In the genomic region with DNA sequence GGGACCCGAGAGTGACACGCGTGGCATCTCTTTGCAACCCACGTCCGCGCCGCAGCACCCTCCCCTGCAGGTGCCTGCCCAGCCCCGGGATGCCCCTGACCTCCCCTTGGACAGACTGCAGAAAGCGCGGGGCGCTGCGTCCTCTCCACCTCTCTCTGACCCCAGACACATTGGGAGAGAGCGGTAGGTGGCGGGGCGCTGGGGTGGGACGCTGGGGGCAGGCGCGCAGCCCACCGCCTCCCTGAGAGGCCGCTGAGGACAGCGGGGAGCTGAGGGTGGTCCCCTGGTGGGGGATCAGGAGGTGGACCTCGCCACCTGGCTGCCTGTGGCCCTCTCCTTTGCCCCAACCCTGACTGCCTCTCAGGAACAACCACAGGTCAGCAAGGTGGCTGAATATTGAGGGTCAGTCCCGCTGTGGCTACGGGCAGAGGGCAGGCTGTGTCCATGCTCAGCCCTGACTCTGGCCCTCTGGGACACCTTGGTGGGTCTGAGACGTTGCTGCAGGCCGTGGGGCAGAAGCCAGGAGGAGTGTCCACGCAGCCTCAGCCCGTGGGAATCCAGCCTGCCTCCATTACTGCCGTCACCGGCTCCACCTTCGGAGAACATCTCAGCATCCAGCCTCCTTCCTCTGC, we compare ENCODE assay signal across 6 cellular contexts. TPM values are rescaled to one million over a fixed set of nuclear protein-coding genes. Genes with fewer than 3 reads are reported as not detected.
A peak's percentile ranks its signal among the peaks of the same experiment; 100 is the strongest.
DNase-seq lines count a peak whose midpoint lies in the region; TF ChIP-seq lines count a peak whose summit lies in the region.

No MANE protein-coding gene starts in this region.

- H3K27ac Mint-ChIP-seq in activated naive CD4-positive, alpha-beta T cell treated with anti-CD3 and anti-CD28 coated beads, Interleukin-2, amount 50 U/mL, for 24 hours, result no peak overlapping the region

- H3K9me3 Mint-ChIP-seq in activated naive CD4-positive, alpha-beta T cell treated with anti-CD3 and anti-CD28 coated beads, Interleukin-2, amount 50 U/mL, for 24 hours, result no peaks in the 10 kb centered on the region

- no peak for DNase-seq in activated naive CD4-positive, alpha-beta T cell treated with anti-CD3 and anti-CD28 coated beads, Interleukin-2, amount 50 U/mL, for 16 hours
- DNase-seq in cardiac muscle cell (ENCODE audit: low read depth in 1 of 2, low spot score in 1 of 2) (no peak), tibial artery (no peak), H4 (ENCODE audit: low spot score) (no peak), dedifferentiated amniotic fluid mesenchymal stem cell (ENCODE audit: extremely low spot score) (no peak)

- H3K36me3 ChIP-seq in cardiac muscle cell, result no peaks in the 10 kb centered on the region
- H3K36me3 ChIP-seq in tibial artery, result no peaks in the 10 kb centered on the region

- H3K27me3 ChIP-seq in cardiac muscle cell (no peaks in the 10 kb centered on the region), tibial artery (no peaks in the 10 kb centered on the region)

- no peaks in the 10 kb centered on the region for H3K27me3 Mint-ChIP-seq in activated naive CD4-positive, alpha-beta T cell treated with anti-CD3 and anti-CD28 coated beads, Interleukin-2, amount 50 U/mL, for 24 hours

- H3K4me3 Mint-ChIP-seq in activated naive CD4-positive, alpha-beta T cell treated with anti-CD3 and anti-CD28 coated beads, Interleukin-2, amount 50 U/mL, for 24 hours, result peak overlapping the region; percentile 73

- H3K4me3 ChIP-seq in cardiac muscle cell (peak overlapping the region; percentile 77), tibial artery (peak overlapping the region; percentile 80 to 86)

- H3K4me1 ChIP-seq in cardiac muscle cell (ENCODE audit: low read depth) (peaks cover 19% of the 10 kb centered on the region), tibial artery (peaks cover 4 to 49% (median 41%) of the 10 kb centered on the region in 4 donors)

- no peak for TF ChIP-seq CTCF in cardiac muscle cell (IDR thresholded peaks at IDR 0.05; ENCODE audit: low read depth, low read length)
- no peak for TF ChIP-seq CTCF in tibial artery (IDR thresholded peaks at IDR 0.05)

- peaks cover 2% of the 10 kb centered on the region for H3K36me3 Mint-ChIP-seq in activated naive CD4-positive, alpha-beta T cell treated with anti-CD3 and anti-CD28 coated beads, Interleukin-2, amount 50 U/mL, for 24 hours

- H3K27ac ChIP-seq in cardiac muscle cell (peak overlapping the region; percentile 56), tibial artery (peak overlapping the region; percentile 76 to 78)

- intact Hi-C loops in tibial artery (cut with DNase I; ENCODE audit: low total_unique reads), result no loop called here

- H3K9me3 ChIP-seq in cardiac muscle cell (ENCODE audit: low read depth), result no peaks in the 10 kb centered on the region
- no peaks in the 10 kb centered on the region for H3K9me3 ChIP-seq in tibial artery

- peaks cover 33% of the 10 kb centered on the region for H3K4me1 Mint-ChIP-seq in activated naive CD4-positive, alpha-beta T cell treated with anti-CD3 and anti-CD28 coated beads, Interleukin-2, amount 50 U/mL, for 24 hours

RNA-seq across cellular contexts. Expression of a gene that starts 0.8 kb away (rescaled TPM):
- total RNA-seq in cardiac muscle cell, result 64.2 and 70.5 TPM in 2 replicates
- 87.3 and 93.1 TPM in 2 replicates for polyA plus RNA-seq in cardiac muscle cell
- total RNA-seq in H4 (2014; rRNA removed; shearing (Covaris generic)), result 52.7 and 66.5 TPM in 2 replicates

RNA-seq across cellular contexts. Expression of a gene that starts 5.8 kb away (rescaled TPM):
- 13.0 and 26.5 TPM in 2 replicates for total RNA-seq in cardiac muscle cell
- 7.5 and 11.0 TPM in 2 replicates for polyA plus RNA-seq in cardiac muscle cell
- 0.53 and 1.9 TPM in 2 replicates for total RNA-seq in H4 (2014; rRNA removed; shearing (Covaris generic))

RNA-seq across cellular contexts. Expression of a gene that starts 27.9 kb away (rescaled TPM):
- 1.5 TPM in 1 of 2 replicates, not detected in the other for total RNA-seq in cardiac muscle cell
- polyA plus RNA-seq in cardiac muscle cell, result not detected in 2 replicates
- 0.21 TPM in 1 of 2 replicates, not detected in the other for total RNA-seq in H4 (2014; rRNA removed; shearing (Covaris generic))

RNA-seq across cellular contexts. Expression of a gene that starts 33.3 kb away (rescaled TPM):
- 59.1 and 61.4 TPM in 2 replicates for total RNA-seq in cardiac muscle cell
- 45.7 and 63.6 TPM in 2 replicates for polyA plus RNA-seq in cardiac muscle cell
- total RNA-seq in H4 (2014; rRNA removed; shearing (Covaris generic)), result 10.6 and 16.6 TPM in 2 replicates

RNA-seq across cellular contexts. Expression of a gene that starts 34.0 kb away (rescaled TPM):
- total RNA-seq in cardiac muscle cell, result 22.1 and 25.0 TPM in 2 replicates
- polyA plus RNA-seq in cardiac muscle cell, result 17.4 and 18.7 TPM in 2 replicates
- 24.7 and 29.3 TPM in 2 replicates for total RNA-seq in H4 (2014; rRNA removed; shearing (Covaris generic))
